1 cellular context compared by ENCODE assay signal in the genomic region with DNA sequence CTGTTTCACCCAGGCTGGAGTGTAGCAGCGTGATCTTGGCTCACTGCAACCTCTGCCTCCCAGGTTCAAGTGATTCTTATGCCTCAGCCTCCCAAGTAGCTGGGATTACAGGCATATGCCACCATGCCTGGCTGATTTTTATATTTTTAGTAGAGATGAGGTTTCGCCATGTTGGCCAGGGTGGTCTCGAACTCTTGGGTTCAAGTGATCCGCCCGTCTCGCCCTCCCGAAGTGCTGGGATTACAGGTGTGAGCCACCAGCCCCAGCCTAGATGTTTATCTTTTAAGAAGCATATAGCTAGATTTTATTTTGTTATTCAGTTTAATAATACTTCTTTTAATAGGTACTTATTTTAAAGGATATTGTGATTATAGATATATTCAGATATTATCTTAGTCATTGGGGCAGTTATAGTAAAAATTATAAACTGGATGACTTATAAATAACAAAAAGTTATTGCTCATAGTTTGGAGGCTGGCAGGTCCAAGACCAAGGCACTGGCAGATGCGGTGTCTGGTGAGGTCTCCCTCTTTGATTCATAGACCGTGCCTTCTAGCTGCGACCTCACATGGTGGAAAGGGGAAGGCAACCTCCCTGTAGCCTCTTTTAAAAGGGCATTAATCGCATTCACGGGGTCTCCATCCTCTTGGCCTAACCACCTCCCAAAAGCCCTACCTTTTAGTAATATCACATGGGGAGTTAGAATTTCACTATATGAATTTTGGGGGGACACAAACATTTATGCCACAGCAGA.
TF ChIP-seq lines count a peak whose summit lies in the region.

No MANE protein-coding gene starts in this region.

TF ChIP-seq in HepG2, 621 proteins besides CTCF, POLR2A, EP300 and RAD21:
- TF ChIP-seq, protein P1, sequence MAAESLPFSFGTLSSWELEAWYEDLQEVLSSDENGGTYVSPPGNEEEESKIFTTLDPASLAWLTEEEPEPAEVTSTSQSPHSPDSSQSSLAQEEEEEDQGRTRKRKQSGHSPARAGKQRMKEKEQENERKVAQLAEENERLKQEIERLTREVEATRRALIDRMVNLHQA (CRISPR knock-in tag; IDR thresholded peaks at IDR 0.05) = no peak
- no peak for TF ChIP-seq IKZF1 (IDR thresholded peaks at IDR 0.05)
- no peak for TF ChIP-seq ZSCAN9 (CRISPR knock-in tag; IDR thresholded peaks at IDR 0.05; ENCODE audit: borderline replicate concordance)
- no peak for TF ChIP-seq ZNF292 (CRISPR knock-in tag; IDR thresholded peaks at IDR 0.05; ENCODE audit: borderline replicate concordance, low read depth)
- no peak for TF ChIP-seq ZNF224 (CRISPR knock-in tag; IDR thresholded peaks at IDR 0.05)
- TF ChIP-seq ZNF850 (CRISPR knock-in tag; conservative IDR thresholded peaks at IDR 0.05) = no peak
- TF ChIP-seq CBFB (CRISPR knock-in tag; IDR thresholded peaks at IDR 0.05) = no peak
- TF ChIP-seq FOXA1 (IDR thresholded peaks at IDR 0.05) = no peak
- no peak for TF ChIP-seq FOXA1 (CRISPR knock-in tag; IDR thresholded peaks at IDR 0.05)
- TF ChIP-seq ZIK1 (CRISPR knock-in tag; IDR thresholded peaks at IDR 0.05; ENCODE audit: borderline replicate concordance, low read depth) = no peak
- no peak for TF ChIP-seq GABPA (IDR thresholded peaks at IDR 0.05; ENCODE audit: low read depth, low read length)
- TF ChIP-seq GABPA (CRISPR knock-in tag; IDR thresholded peaks at IDR 0.05; ENCODE audit: low read depth) = no peak
- no peak for TF ChIP-seq SMAD3 (CRISPR knock-in tag; IDR thresholded peaks at IDR 0.05)
- TF ChIP-seq, protein P2, sequence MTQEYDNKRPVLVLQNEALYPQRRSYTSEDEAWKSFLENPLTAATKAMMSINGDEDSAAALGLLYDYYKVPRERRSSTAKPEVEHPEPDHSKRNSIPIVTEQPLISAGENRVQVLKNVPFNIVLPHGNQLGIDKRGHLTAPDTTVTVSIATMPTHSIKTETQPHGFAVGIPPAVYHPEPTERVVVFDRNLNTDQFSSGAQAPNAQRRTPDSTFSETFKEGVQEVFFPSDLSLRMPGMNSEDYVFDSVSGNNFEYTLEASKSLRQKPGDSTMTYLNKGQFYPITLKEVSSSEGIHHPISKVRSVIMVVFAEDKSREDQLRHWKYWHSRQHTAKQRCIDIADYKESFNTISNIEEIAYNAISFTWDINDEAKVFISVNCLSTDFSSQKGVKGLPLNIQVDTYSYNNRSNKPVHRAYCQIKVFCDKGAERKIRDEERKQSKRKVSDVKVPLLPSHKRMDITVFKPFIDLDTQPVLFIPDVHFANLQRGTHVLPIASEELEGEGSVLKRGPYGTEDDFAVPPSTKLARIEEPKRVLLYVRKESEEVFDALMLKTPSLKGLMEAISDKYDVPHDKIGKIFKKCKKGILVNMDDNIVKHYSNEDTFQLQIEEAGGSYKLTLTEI (CRISPR knock-in tag; conservative IDR thresholded peaks at IDR 0.05) = no peak
- TF ChIP-seq, protein P3, sequence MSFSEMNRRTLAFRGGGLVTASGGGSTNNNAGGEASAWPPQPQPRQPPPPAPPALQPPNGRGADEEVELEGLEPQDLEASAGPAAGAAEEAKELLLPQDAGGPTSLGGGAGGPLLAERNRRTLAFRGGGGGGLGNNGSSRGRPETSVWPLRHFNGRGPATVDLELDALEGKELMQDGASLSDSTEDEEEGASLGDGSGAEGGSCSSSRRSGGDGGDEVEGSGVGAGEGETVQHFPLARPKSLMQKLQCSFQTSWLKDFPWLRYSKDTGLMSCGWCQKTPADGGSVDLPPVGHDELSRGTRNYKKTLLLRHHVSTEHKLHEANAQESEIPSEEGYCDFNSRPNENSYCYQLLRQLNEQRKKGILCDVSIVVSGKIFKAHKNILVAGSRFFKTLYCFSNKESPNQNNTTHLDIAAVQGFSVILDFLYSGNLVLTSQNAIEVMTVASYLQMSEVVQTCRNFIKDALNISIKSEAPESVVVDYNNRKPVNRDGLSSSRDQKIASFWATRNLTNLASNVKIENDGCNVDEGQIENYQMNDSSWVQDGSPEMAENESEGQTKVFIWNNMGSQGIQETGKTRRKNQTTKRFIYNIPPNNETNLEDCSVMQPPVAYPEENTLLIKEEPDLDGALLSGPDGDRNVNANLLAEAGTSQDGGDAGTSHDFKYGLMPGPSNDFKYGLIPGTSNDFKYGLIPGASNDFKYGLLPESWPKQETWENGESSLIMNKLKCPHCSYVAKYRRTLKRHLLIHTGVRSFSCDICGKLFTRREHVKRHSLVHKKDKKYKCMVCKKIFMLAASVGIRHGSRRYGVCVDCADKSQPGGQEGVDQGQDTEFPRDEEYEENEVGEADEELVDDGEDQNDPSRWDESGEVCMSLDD (CRISPR knock-in tag; IDR thresholded peaks at IDR 0.05; ENCODE audit: borderline replicate concordance) = no peak
- no peak for TF ChIP-seq ZNF883 (CRISPR knock-in tag; IDR thresholded peaks at IDR 0.05; ENCODE audit: not compliant biosample characterization)
- TF ChIP-seq ZNF816 (CRISPR knock-in tag; IDR thresholded peaks at IDR 0.05; ENCODE audit: borderline replicate concordance) = no peak
- TF ChIP-seq, protein P4, sequence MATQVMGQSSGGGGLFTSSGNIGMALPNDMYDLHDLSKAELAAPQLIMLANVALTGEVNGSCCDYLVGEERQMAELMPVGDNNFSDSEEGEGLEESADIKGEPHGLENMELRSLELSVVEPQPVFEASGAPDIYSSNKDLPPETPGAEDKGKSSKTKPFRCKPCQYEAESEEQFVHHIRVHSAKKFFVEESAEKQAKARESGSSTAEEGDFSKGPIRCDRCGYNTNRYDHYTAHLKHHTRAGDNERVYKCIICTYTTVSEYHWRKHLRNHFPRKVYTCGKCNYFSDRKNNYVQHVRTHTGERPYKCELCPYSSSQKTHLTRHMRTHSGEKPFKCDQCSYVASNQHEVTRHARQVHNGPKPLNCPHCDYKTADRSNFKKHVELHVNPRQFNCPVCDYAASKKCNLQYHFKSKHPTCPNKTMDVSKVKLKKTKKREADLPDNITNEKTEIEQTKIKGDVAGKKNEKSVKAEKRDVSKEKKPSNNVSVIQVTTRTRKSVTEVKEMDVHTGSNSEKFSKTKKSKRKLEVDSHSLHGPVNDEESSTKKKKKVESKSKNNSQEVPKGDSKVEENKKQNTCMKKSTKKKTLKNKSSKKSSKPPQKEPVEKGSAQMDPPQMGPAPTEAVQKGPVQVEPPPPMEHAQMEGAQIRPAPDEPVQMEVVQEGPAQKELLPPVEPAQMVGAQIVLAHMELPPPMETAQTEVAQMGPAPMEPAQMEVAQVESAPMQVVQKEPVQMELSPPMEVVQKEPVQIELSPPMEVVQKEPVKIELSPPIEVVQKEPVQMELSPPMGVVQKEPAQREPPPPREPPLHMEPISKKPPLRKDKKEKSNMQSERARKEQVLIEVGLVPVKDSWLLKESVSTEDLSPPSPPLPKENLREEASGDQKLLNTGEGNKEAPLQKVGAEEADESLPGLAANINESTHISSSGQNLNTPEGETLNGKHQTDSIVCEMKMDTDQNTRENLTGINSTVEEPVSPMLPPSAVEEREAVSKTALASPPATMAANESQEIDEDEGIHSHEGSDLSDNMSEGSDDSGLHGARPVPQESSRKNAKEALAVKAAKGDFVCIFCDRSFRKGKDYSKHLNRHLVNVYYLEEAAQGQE (IDR thresholded peaks at IDR 0.05; ENCODE audit: borderline replicate concordance in 1 of 2, low read depth in 1 of 2, low read length in 2 of 2) = no peak
- TF ChIP-seq ZNF747 (CRISPR knock-in tag; IDR thresholded peaks at IDR 0.05; ENCODE audit: borderline replicate concordance) = no peak
- no peak for TF ChIP-seq ZBTB1 (CRISPR knock-in tag; IDR thresholded peaks at IDR 0.05; ENCODE audit: borderline replicate concordance)
